19 cellular contexts compared by ENCODE assay signal in genomic region chr17:68326681-68327080, GRCh38. TPM values are rescaled to one million over a fixed set of nuclear protein-coding genes. Genes with fewer than 3 reads are reported as not detected.
DNase-seq lines count a peak whose midpoint lies in the region; TF ChIP-seq lines count a peak whose summit lies in the region.
"Had no signal": no experiment of that assay in that cellular context is flagged by ENCODE, and none has a peak within 500 bp of the region (broad histone marks: within the 10 kb centered on the region; RNA-seq: fewer than 3 reads in every experiment).

No MANE protein-coding gene starts in this region.

- no peaks in the 10 kb centered on the region for H3K4me1 ChIP-seq in SK-N-SH (ENCODE audit: control insufficient read depth in 1 of 2, insufficient read depth in 2 of 2, low read depth in 1 of 2, low read length in 1 of 2)
- H3K4me1 ChIP-seq: lower lobe of right lung, thyroid gland had no signal

- no peak overlapping the region for H3K4me3 Mint-ChIP-seq in activated naive CD8-positive, alpha-beta T cell treated with anti-CD3 and anti-CD28 coated beads for 36 hours
- H3K4me3 Mint-ChIP-seq: activated naive CD8-positive, alpha-beta T cell; brain had no signal

- H3K27ac Mint-ChIP-seq in activated naive CD8-positive, alpha-beta T cell treated with anti-CD3 and anti-CD28 coated beads for 36 hours = peak overlapping the region; percentile 69
- H3K27ac Mint-ChIP-seq: activated naive CD8-positive, alpha-beta T cell; brain had no signal

- no peak overlapping the region for H3K9ac ChIP-seq in SK-N-SH

- no peaks in the 10 kb centered on the region for H4K20me1 ChIP-seq in SK-N-SH (ENCODE audit: insufficient read depth)

- TF ChIP-seq RAD21 in SK-N-SH (IDR thresholded peaks at IDR 0.05; ENCODE audit: low read length) = no peak

- H3K9me2 ChIP-seq in SK-N-SH = no peaks in the 10 kb centered on the region

- H3K9me3 ChIP-seq in SK-N-SH = no peaks in the 10 kb centered on the region
- H3K9me3 ChIP-seq: thyroid gland had no signal

- H3K36me3 Mint-ChIP-seq in activated naive CD8-positive, alpha-beta T cell treated with anti-CD3 and anti-CD28 coated beads for 36 hours = peaks cover 7% of the 10 kb centered on the region

- no peak for TF ChIP-seq EP300 in SK-N-SH (IDR thresholded peaks at IDR 0.05; ENCODE audit: borderline replicate concordance in 1 of 2, low read depth in 1 of 2, low read length in 1 of 2)

- DNase-seq in activated T-cell treated with anti-CD3 and anti-CD28 coated beads for 4 hours = peak; percentile 21
- no peak for DNase-seq in activated T-cell treated with anti-CD3 and anti-CD28 coated beads, Interleukin-2, amount 50 U/mL, for 1 hour
- peak; percentile 11 for DNase-seq in HCEC 1CT
- no peak for DNase-seq in activated naive CD8-positive, alpha-beta T cell treated with anti-CD3 and anti-CD28 coated beads for 36 hours
- DNase-seq in iris pigment epithelial cell (ENCODE audit: low read depth) = peak; percentile 29
- DNase-seq in RKO (ENCODE audit: low spot score) = no peak
- no peak for DNase-seq in SK-N-SH
- no peak for DNase-seq in SK-N-DZ (ENCODE audit: low spot score)
- DNase-seq: activated CD4-positive, CD25-positive, alpha-beta regulatory T cell; lower lobe of right lung; NCI-H524; T-helper 9 cell; thyroid gland had no signal

- H3K27ac ChIP-seq in SK-N-SH (ENCODE audit: low read depth in 2 of 2, low read length in 1 of 2) = no peak overlapping the region
- H3K27ac ChIP-seq: C4-2B, hepatocyte, lower lobe of right lung, neutrophil, SK-N-MC, thyroid gland had no signal

- CTCF ChIA-PET in SK-N-SH (lab: Yijun Ruan, JAX) = interaction anchor here (0.6 to 1.6 kb wide), 4 partner anchors 12 to 214 kb away, joined by 3 to 4 read pairs (median 3); no protein-coding TSS in a partner anchor

- H3K9me3 Mint-ChIP-seq in activated naive CD8-positive, alpha-beta T cell treated with anti-CD3 and anti-CD28 coated beads for 36 hours = peaks cover 6% of the 10 kb centered on the region

- no peaks in the 10 kb centered on the region for H3F3A ChIP-seq in SK-N-SH (replicated peaks; ENCODE audit: insufficient read depth)

- no peak overlapping the region for H3K4me2 ChIP-seq in SK-N-SH
- H3K4me2 ChIP-seq: hepatocyte had no signal

- TF ChIP-seq CTCF in SK-N-SH (IDR thresholded peaks at IDR 0.05) = no peak

- peaks cover 12% of the 10 kb centered on the region for H3K4me1 Mint-ChIP-seq in activated naive CD8-positive, alpha-beta T cell treated with anti-CD3 and anti-CD28 coated beads for 36 hours

- WGBS in SK-N-SH (ENCODE audit: low lambda C conversion rate) = 22% methylated on average over 5 of the region's 5 CpGs

- no peaks in the 10 kb centered on the region for H3K79me2 ChIP-seq in SK-N-SH (ENCODE audit: insufficient read depth)
- H3K79me2 ChIP-seq: hepatocyte had no signal

- H3K27me3 Mint-ChIP-seq in activated naive CD8-positive, alpha-beta T cell treated with anti-CD3 and anti-CD28 coated beads for 36 hours = no peaks in the 10 kb centered on the region
- H3K27me3 Mint-ChIP-seq: activated naive CD8-positive, alpha-beta T cell had no signal

- H2AFZ ChIP-seq in SK-N-SH (ENCODE audit: low read depth) = no peak overlapping the region
- H2AFZ ChIP-seq: hepatocyte had no signal

- POLR2A ChIA-PET in SK-N-SH (lab: Yijun Ruan, JAX) = no interaction called here

- no peaks in the 10 kb centered on the region for H3K27me3 ChIP-seq in SK-N-SH (ENCODE audit: insufficient read depth)
- H3K27me3 ChIP-seq: hepatocyte, neutrophil, thyroid gland had no signal

- no peak overlapping the region for H3K4me3 ChIP-seq in SK-N-SH (ENCODE audit: low read depth in 2 of 2, low read length in 1 of 2)
- H3K4me3 ChIP-seq: hepatocyte, lower lobe of right lung, SK-N-MC, thyroid gland had no signal

- H3K36me3 ChIP-seq in SK-N-SH (replicated peaks in 1 of 2; ENCODE audit: control insufficient read depth in 1 of 2, insufficient read depth in 2 of 2, low read length in 1 of 2) = no peaks in the 10 kb centered on the region
- H3K36me3 ChIP-seq: lower lobe of right lung, neutrophil, thyroid gland had no signal

TF ChIP-seq in SK-N-SH, 30 proteins besides CTCF, POLR2A, EP300 and RAD21:
- TF ChIP-seq TEAD4 (IDR thresholded peaks at IDR 0.05; ENCODE audit: borderline replicate concordance, insufficient read depth) (no peak), FOXJ3 (CRISPR knock-in tag; IDR thresholded peaks at IDR 0.05) (no peak), RCOR1 (IDR thresholded peaks at IDR 0.05; ENCODE audit: low read length) (no peak), ELF1 (IDR thresholded peaks at IDR 0.05) (no peak), FOSL2 (IDR thresholded peaks at IDR 0.05; ENCODE audit: borderline replicate concordance, low read depth) (no peak), MAX (IDR thresholded peaks at IDR 0.05; ENCODE audit: low read depth) (no peak)

RNA-seq across cellular contexts. Expression of gene ARSG, which starts 35.4 kb away (rescaled TPM):
- 1 to 10 TPM; 5.0 to 5.2 TPM for total RNA-seq in activated naive CD8-positive, alpha-beta T cell treated with anti-CD3 and anti-CD28 coated beads for 36 hours
- polyA plus RNA-seq in SK-N-SH (2012; rRNA removed) = 0.41 and 0.60 TPM in 2 replicates
- 0.20 and 0.24 TPM in 2 replicates for polyA plus RNA-seq in SK-N-SH (2012; cell fraction: cytosol; rRNA removed)
- polyA plus RNA-seq in SK-N-SH (2012; cell fraction: nucleus; rRNA removed) = 0.20 and 0.22 TPM in 2 replicates
- 3.4 and 6.3 TPM in 2 replicates for polyA plus RNA-seq in SK-N-DZ (2014; cell fraction: cytosol; rRNA removed)
- 7.8 and 9.5 TPM in 2 replicates for polyA plus RNA-seq in SK-N-DZ (2014; cell fraction: nucleus; rRNA removed)

RNA-seq across cellular contexts. Expression of gene SLC16A6, which starts 35.8 kb away (rescaled TPM):
- total RNA-seq in activated naive CD8-positive, alpha-beta T cell treated with anti-CD3 and anti-CD28 coated beads for 36 hours = 1 to 10 TPM; 5.9 to 6.0 TPM
- polyA plus RNA-seq in SK-N-SH (2012; rRNA removed) = 0.03 TPM in 1 of 2 replicates, not detected in the other
- 0.01 and 0.03 TPM in 2 replicates for polyA plus RNA-seq in SK-N-SH (2012; cell fraction: cytosol; rRNA removed)
- 0.16 and 0.30 TPM in 2 replicates for polyA plus RNA-seq in SK-N-SH (2012; cell fraction: nucleus; rRNA removed)
- polyA plus RNA-seq in SK-N-DZ (2014; cell fraction: cytosol; rRNA removed) = 0.23 and 0.46 TPM in 2 replicates
- polyA plus RNA-seq in SK-N-DZ (2014; cell fraction: nucleus; rRNA removed) = 0.35 and 0.38 TPM in 2 replicates
- total RNA-seq: hepatocyte had no signal

Comparison
In these comparisons a context has a peak if more than half of its experiments do, and no peak if none do; other contexts are left out.
1. DNase-seq: peak in activated T-cell treated with anti-CD3 and anti-CD28 coated beads for 4 hours (single experiment), HCEC 1CT (single experiment) and iris pigment epithelial cell (single experiment); none in activated T-cell treated with anti-CD3 and anti-CD28 coated beads, Interleukin-2, amount 50 U/mL, for 1 hour (single experiment), activated naive CD8-positive, alpha-beta T cell treated with anti-CD3 and anti-CD28 coated beads for 36 hours (single experiment), RKO (single experiment), SK-N-SH (single experiment) and SK-N-DZ (single experiment).